17 cellular contexts compared by ENCODE assay signal in the genomic region with DNA sequence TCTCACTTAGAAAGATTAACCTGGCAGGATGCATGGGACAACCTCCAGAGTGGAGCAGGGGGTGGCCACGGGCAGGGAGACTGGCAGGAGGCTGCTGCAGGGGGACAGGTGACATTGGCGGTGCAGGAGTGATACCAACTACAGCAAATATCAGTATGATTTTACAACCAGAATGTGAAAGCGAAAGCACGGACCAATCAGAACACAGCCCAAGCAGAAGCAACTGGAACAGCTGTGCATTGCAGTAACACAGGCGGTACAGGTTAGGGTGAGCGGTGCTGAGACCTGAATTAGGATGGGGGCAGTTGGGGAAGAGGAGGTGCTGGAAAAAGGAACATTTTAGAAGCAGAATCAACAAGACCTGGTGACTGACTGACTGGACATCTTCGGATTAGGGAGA.
"Had no signal": no experiment of that assay in that cellular context is flagged by ENCODE, and none has a peak within 500 bp of the region (broad histone marks: within the 10 kb centered on the region; RNA-seq: fewer than 3 reads in every experiment).

No MANE protein-coding gene starts in this region.

- H3K4me3 Mint-ChIP-seq: central memory CD8-positive, alpha-beta T cell; memory B cell; naive thymus-derived CD4-positive, alpha-beta T cell; stimulated activated memory B cell treated with anti-CD40 and anti-IgM and Interleukin-4, amounts not matched to agents 10 μg/mL and 1 μg/mL and 100 μg/mL, for 72 hours had no signal

- DNase-seq: activated CD4-positive, alpha-beta T cell treated with anti-CD3 and anti-CD28 coated beads, Interleukin-2, amount 50 U/mL, for 1 hour; activated naive CD4-positive, alpha-beta T cell; activated T-cell treated with anti-CD3 and anti-CD28 coated beads for 4 hours; brain microvascular endothelial cell; cortex of kidney; effector CD4-positive, alpha-beta T cell; esophagus squamous epithelium; heart right ventricle; naive thymus-derived CD4-positive, alpha-beta T cell; stimulated activated CD4-positive, alpha-beta T cell treated with anti-CD3 and anti-CD28 coated beads, Interleukin-4, amount 100 ng/mL, for 24 hours; T-helper 9 cell had no signal

- H3K27me3 ChIP-seq: brain microvascular endothelial cell, esophagus squamous epithelium, heart right ventricle had no signal

- H2AFZ ChIP-seq: parathyroid adenoma had no signal

- H3K27me3 Mint-ChIP-seq: central memory CD8-positive, alpha-beta T cell; memory B cell; naive thymus-derived CD4-positive, alpha-beta T cell; stimulated activated memory B cell treated with anti-CD40 and anti-IgM and Interleukin-4, amounts not matched to agents 10 μg/mL and 1 μg/mL and 100 μg/mL, for 72 hours had no signal

- H3K4me3 ChIP-seq: esophagus squamous epithelium, heart right ventricle, SK-N-MC had no signal

- H3K79me2 ChIP-seq: parathyroid adenoma had no signal

- H3K27ac ChIP-seq: brain microvascular endothelial cell, heart right ventricle, parathyroid adenoma, SK-N-MC had no signal

- ATAC-seq: heart right ventricle; naive thymus-derived CD4-positive, alpha-beta T cell; sciatic nerve; stimulated activated memory B cell treated with anti-CD40 and anti-IgM and Interleukin-4, amounts not matched to agents 10 μg/mL and 1 μg/mL and 100 μg/mL, for 72 hours had no signal

- H3K9me3 Mint-ChIP-seq: central memory CD8-positive, alpha-beta T cell; memory B cell; naive thymus-derived CD4-positive, alpha-beta T cell; stimulated activated memory B cell treated with anti-CD40 and anti-IgM and Interleukin-4, amounts not matched to agents 10 μg/mL and 1 μg/mL and 100 μg/mL, for 72 hours had no signal

- H3K9ac ChIP-seq: parathyroid adenoma had no signal

- H3K27ac Mint-ChIP-seq: memory B cell; naive thymus-derived CD4-positive, alpha-beta T cell; stimulated activated memory B cell treated with anti-CD40 and anti-IgM and Interleukin-4, amounts not matched to agents 10 μg/mL and 1 μg/mL and 100 μg/mL, for 72 hours had no signal

- H3K4me1 ChIP-seq: heart right ventricle, parathyroid adenoma had no signal

- H3K9me3 ChIP-seq: esophagus squamous epithelium, heart right ventricle had no signal
